In the genomic region with DNA sequence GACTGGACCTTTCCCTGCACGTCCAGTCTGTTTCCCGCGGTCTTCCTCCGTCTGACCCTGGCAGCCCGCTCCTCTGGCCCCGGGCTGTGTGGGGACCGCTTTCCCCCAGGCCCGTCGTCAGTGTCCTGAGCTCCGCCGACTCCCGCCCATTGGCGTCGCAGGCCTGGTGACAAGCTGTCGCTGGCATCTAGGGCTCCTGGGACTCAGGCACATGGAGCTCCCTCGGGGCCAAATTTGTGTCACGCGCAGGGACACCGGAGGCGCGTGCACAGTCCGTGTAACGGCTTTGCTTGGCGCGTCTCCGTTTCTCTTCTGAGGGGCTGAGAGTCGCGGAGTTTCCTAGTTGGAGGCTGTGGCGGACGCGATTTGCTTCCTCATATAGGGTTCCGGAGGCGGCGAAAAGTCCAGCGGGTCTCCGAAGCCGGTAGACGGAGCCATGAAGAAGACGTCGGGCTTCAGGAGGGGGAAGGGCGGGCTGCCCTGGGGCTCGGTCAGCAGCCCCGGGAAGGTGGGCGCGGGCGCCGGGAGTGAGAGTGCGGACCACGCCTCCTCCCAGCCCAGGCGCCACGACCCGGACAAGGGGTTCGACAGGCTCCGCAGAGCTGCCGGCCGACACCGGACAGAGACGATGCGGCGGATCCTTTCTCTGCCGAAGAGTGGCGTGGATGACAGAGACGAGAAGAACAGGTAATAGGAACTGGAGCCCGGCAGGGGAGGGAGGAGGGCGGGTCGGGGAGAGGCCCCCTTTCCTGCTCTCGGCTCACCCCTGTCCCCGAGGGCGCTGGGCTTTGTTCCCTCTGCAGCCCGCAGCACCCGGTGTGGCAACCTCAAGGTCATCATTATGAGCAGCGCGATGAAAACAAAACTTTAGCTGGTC, we compare ENCODE assay signal across 8 cellular contexts. TPM values are rescaled to one million over a fixed set of nuclear protein-coding genes. Genes with fewer than 3 reads are reported as not detected.
DNase-seq lines count a peak whose midpoint lies in the region; ATAC-seq and TF ChIP-seq lines count a peak whose summit lies in the region.
"Not testable (repeated sequence)": the region's sequence is repeated elsewhere in the genome, so short reads cannot be mapped to it uniquely, and the experiment has no call there.

No MANE protein-coding gene starts in this region.

- peak overlapping the region; percentile 91 for H2AFZ ChIP-seq in neuronal stem cell (ENCODE audit: low read length)

- intact Hi-C loops in thyroid gland (cut with DNase I), result not testable (repeated sequence)

- peak overlapping the region; percentile 65 for H3K4me2 ChIP-seq in neuronal stem cell (ENCODE audit: insufficient read depth, low read length, poor library complexity, severe bottlenecking)

- H3K36me3 Mint-ChIP-seq in effector memory CD8-positive, alpha-beta T cell (ENCODE audit: insufficient read depth), result not testable (repeated sequence)

- not testable (repeated sequence) for TF ChIP-seq POLR2A in thyroid gland (IDR thresholded peaks at IDR 0.05)

- H3K4me1 ChIP-seq in iPS-20b (ENCODE audit: insufficient read depth, low read length); neuronal stem cell (ENCODE audit: control insufficient read depth in 2 of 2, insufficient read depth in 1 of 2, low read depth in 1 of 2, low read length in 2 of 2); thyroid gland: not testable (repeated sequence)

- peak overlapping the region; percentile 75 for H2BK15ac ChIP-seq in neuronal stem cell (ENCODE audit: low read length)

- not testable (repeated sequence) for H3K9me3 ChIP-seq in iPS-20b (ENCODE audit: insufficient read depth, low read depth, low read length); neuronal stem cell (replicated peaks in 1 of 2; ENCODE audit: control insufficient read depth in 2 of 2, insufficient read depth in 1 of 2, low read depth in 1 of 2, low read length in 2 of 2); thyroid gland

- not testable (repeated sequence) for H3K27ac ChIP-seq in iPS-20b (ENCODE audit: low read length); neuronal stem cell (replicated peaks; ENCODE audit: low read length); thyroid gland

- not testable (repeated sequence) for H3K23ac ChIP-seq in neuronal stem cell (ENCODE audit: low read depth, low read length, poor library complexity)

- H4K91ac ChIP-seq in neuronal stem cell (ENCODE audit: low read depth, low read length, poor library complexity), result not testable (repeated sequence)

- peak overlapping the region; percentile 84 to 89 for H3K4me3 Mint-ChIP-seq in effector memory CD8-positive, alpha-beta T cell

- no CpG with 5 or more reads among the region's 73 CpGs for WGBS in neuronal stem cell (ENCODE audit: extremely low coverage in 2 of 2, insufficient read length in 2 of 2, insufficient replicate concordance in 1 of 2), 2 donors
- 6 to 7% methylated on average over 37 of the region's 73 CpGs for WGBS in thyroid gland, 2 donors

- H2AK5ac ChIP-seq in neuronal stem cell (ENCODE audit: low read depth, low read length), result not testable (repeated sequence)

- H3K18ac ChIP-seq in neuronal stem cell (ENCODE audit: low read length), result peak overlapping the region; percentile 92

- peak overlapping the region; percentile 38 for H3K14ac ChIP-seq in neuronal stem cell (ENCODE audit: low read length)

- peak overlapping the region; percentile 82 for H4K8ac ChIP-seq in neuronal stem cell (ENCODE audit: low read depth, low read length)

- not testable (repeated sequence) for H3K9me3 Mint-ChIP-seq in effector memory CD8-positive, alpha-beta T cell

- TF ChIP-seq CTCF in thyroid gland (IDR thresholded peaks at IDR 0.05), result not testable (repeated sequence)

- not testable (repeated sequence) for H2BK12ac ChIP-seq in neuronal stem cell (ENCODE audit: low read length)

- peaks cover 38 to 74% of the 10 kb centered on the region in 2 donors for H3K27me3 Mint-ChIP-seq in effector memory CD8-positive, alpha-beta T cell

- peak overlapping the region; percentile 27; the same call in 1 of the 2 replicates for H3K9ac ChIP-seq in iPS-20b (ENCODE audit: low read depth, low read length)
- peak overlapping the region; percentile 24 for H3K9ac ChIP-seq in neuronal stem cell (ENCODE audit: low read depth, low read length, poor library complexity)

- not testable (repeated sequence) for H3K4me1 Mint-ChIP-seq in effector memory CD8-positive, alpha-beta T cell (ENCODE audit: low read depth in 2 of 2)

- peak; percentile 59 for ATAC-seq in HG02852 (IDR thresholded peaks at IDR 0.05; ENCODE audit: unreplicated experiment)
- peak; percentile 69 for ATAC-seq in effector memory CD8-positive, alpha-beta T cell (replicated peaks)

- not testable (repeated sequence) for H3K4ac ChIP-seq in neuronal stem cell (ENCODE audit: low read length)

- H2BK120ac ChIP-seq in neuronal stem cell (ENCODE audit: low read depth, low read length), result not testable (repeated sequence)

- H3K4me3 ChIP-seq in iPS-20b (ENCODE audit: low read length) (peak overlapping the region; percentile 72), neuronal stem cell (ENCODE audit: low read length in 2 of 2) (peak overlapping the region; percentile 34 to 59), thyroid gland (replicated peaks in 1 of 3) (peak overlapping the region in 2 of 3 donors; percentile 26 to 27)

- peak overlapping the region in 1 of 2 donors; percentile 33 for H3K27ac Mint-ChIP-seq in effector memory CD8-positive, alpha-beta T cell

- H3K27me3 ChIP-seq in iPS-20b (ENCODE audit: insufficient read depth, low read length) (peaks cover 34% of the 10 kb centered on the region), neuronal stem cell (ENCODE audit: control insufficient read depth in 3 of 3, insufficient read depth in 3 of 3, low read depth in 1 of 3, low read length in 3 of 3) (peaks cover 0 to 56% (median 13%) of the 10 kb centered on the region in 3 experiments)
- not testable (repeated sequence) for H3K27me3 ChIP-seq in thyroid gland

- H3K79me1 ChIP-seq in neuronal stem cell (ENCODE audit: low read depth, low read length), result not testable (repeated sequence)

- not testable (repeated sequence) for H3K36me3 ChIP-seq in iPS-20b (ENCODE audit: insufficient read depth, low read depth, low read length); neuronal stem cell (replicated peaks in 1 of 2; ENCODE audit: control insufficient read depth in 2 of 2, insufficient read depth in 2 of 2, low read length in 2 of 2); thyroid gland

- H2BK5ac ChIP-seq in neuronal stem cell (ENCODE audit: low read length), result peak overlapping the region; percentile 39

- DNase-seq in ELR (ENCODE audit: low read depth) (peak; percentile 7), NOMO-1 treated with DMSO at 0.1 percent for 48 hours (lab: John Stamatoyannopoulos, UW; ENCODE audit: unreplicated experiment) (peak; percentile 9), neuronal stem cell (ENCODE audit: low spot score) (peak; percentile 15), thyroid gland (peak; percentile 15 to 16)
- peak; percentile 32 to 37 for DNase-seq in activated T-cell treated with anti-CD3 and anti-CD28 coated beads, Interleukin-2, amount 50 U/mL, for 48 hours
- DNase-seq in effector memory CD8-positive, alpha-beta T cell, result not testable (repeated sequence)

RNA-seq across cellular contexts. Expression of gene PARP4, which starts 29.1 kb away (rescaled TPM):
- 18.5 TPM for polyA plus RNA-seq in neuronal stem cell (2013, experiment 1 of 2)
- 19.3 TPM for polyA plus RNA-seq in neuronal stem cell (2013, experiment 2 of 2)
- total RNA-seq in thyroid gland, result 10 to 100 TPM; 52.4 to 71.8 (median 58.6) TPM
